In the genomic region with DNA sequence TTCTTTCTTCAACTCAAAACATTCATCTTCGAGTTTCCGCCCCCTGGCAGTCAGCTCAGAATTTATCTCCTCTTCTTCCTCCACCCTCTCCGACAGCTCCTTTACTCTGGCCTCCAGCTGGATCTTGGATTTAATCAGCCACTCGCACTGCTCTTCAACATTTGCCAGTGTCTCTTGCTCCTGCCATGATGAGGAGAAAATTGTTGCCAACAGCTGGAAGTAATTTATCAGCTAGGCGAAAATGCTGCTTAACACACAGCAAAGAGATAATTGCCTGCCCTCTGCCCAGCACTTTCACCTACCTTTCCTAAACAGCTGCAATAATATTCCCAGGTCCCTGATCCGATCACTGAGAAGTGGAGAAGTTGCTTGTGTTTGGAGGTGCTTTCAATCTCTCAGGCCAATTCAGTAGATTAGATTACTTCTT, we compare ENCODE assay signal across 1 cellular context.
TF ChIP-seq lines count a peak whose summit lies in the region.

No MANE protein-coding gene starts in this region.

TF ChIP-seq in H1, 55 proteins besides CTCF, POLR2A, EP300 and RAD21:
- TF ChIP-seq CTBP2 (IDR thresholded peaks at IDR 0.05; ENCODE audit: borderline replicate concordance, insufficient read depth, insufficient read length, low read length) (no peak), JUND (IDR thresholded peaks at IDR 0.05; ENCODE audit: low read length) (no peak), CHD2 (IDR thresholded peaks at IDR 0.05; ENCODE audit: low read length) (no peak), CBX8 (IDR thresholded peaks at IDR 0.05; ENCODE audit: borderline replicate concordance, low read depth, low read length) (no peak), TEAD4 (IDR thresholded peaks at IDR 0.05; ENCODE audit: low read depth, low read length) (no peak), YY1 (IDR thresholded peaks at IDR 0.05; ENCODE audit: low read depth, low read length) (no peak), CBX5 (IDR thresholded peaks at IDR 0.05; ENCODE audit: low read depth, low read length) (no peak), RBBP5 (IDR thresholded peaks at IDR 0.05; ENCODE audit: borderline replicate concordance, low read depth, low read length) (no peak), NRF1 (IDR thresholded peaks at IDR 0.05; ENCODE audit: low read depth, low read length) (no peak), SUZ12 (IDR thresholded peaks at IDR 0.05; ENCODE audit: low read length) (no peak), RNF2 (IDR thresholded peaks at IDR 0.05; ENCODE audit: borderline replicate concordance, low read depth, low read length, missing control alignments, poor library complexity, severe bottlenecking) (no peak), GTF2F1 (IDR thresholded peaks at IDR 0.05; ENCODE audit: borderline replicate concordance, low read depth, low read length) (no peak), CREB1 (IDR thresholded peaks at IDR 0.05) (no peak), KDM4A (IDR thresholded peaks at IDR 0.05; ENCODE audit: low read depth, low read length, severe bottlenecking) (no peak), TAF7 (optimal IDR thresholded peaks at IDR 0.05; ENCODE audit: borderline replicate concordance, low read depth, low read length) (no peak), ASH2L (IDR thresholded peaks at IDR 0.05; ENCODE audit: low read length) (no peak)
- TF ChIP-seq, protein P1, sequence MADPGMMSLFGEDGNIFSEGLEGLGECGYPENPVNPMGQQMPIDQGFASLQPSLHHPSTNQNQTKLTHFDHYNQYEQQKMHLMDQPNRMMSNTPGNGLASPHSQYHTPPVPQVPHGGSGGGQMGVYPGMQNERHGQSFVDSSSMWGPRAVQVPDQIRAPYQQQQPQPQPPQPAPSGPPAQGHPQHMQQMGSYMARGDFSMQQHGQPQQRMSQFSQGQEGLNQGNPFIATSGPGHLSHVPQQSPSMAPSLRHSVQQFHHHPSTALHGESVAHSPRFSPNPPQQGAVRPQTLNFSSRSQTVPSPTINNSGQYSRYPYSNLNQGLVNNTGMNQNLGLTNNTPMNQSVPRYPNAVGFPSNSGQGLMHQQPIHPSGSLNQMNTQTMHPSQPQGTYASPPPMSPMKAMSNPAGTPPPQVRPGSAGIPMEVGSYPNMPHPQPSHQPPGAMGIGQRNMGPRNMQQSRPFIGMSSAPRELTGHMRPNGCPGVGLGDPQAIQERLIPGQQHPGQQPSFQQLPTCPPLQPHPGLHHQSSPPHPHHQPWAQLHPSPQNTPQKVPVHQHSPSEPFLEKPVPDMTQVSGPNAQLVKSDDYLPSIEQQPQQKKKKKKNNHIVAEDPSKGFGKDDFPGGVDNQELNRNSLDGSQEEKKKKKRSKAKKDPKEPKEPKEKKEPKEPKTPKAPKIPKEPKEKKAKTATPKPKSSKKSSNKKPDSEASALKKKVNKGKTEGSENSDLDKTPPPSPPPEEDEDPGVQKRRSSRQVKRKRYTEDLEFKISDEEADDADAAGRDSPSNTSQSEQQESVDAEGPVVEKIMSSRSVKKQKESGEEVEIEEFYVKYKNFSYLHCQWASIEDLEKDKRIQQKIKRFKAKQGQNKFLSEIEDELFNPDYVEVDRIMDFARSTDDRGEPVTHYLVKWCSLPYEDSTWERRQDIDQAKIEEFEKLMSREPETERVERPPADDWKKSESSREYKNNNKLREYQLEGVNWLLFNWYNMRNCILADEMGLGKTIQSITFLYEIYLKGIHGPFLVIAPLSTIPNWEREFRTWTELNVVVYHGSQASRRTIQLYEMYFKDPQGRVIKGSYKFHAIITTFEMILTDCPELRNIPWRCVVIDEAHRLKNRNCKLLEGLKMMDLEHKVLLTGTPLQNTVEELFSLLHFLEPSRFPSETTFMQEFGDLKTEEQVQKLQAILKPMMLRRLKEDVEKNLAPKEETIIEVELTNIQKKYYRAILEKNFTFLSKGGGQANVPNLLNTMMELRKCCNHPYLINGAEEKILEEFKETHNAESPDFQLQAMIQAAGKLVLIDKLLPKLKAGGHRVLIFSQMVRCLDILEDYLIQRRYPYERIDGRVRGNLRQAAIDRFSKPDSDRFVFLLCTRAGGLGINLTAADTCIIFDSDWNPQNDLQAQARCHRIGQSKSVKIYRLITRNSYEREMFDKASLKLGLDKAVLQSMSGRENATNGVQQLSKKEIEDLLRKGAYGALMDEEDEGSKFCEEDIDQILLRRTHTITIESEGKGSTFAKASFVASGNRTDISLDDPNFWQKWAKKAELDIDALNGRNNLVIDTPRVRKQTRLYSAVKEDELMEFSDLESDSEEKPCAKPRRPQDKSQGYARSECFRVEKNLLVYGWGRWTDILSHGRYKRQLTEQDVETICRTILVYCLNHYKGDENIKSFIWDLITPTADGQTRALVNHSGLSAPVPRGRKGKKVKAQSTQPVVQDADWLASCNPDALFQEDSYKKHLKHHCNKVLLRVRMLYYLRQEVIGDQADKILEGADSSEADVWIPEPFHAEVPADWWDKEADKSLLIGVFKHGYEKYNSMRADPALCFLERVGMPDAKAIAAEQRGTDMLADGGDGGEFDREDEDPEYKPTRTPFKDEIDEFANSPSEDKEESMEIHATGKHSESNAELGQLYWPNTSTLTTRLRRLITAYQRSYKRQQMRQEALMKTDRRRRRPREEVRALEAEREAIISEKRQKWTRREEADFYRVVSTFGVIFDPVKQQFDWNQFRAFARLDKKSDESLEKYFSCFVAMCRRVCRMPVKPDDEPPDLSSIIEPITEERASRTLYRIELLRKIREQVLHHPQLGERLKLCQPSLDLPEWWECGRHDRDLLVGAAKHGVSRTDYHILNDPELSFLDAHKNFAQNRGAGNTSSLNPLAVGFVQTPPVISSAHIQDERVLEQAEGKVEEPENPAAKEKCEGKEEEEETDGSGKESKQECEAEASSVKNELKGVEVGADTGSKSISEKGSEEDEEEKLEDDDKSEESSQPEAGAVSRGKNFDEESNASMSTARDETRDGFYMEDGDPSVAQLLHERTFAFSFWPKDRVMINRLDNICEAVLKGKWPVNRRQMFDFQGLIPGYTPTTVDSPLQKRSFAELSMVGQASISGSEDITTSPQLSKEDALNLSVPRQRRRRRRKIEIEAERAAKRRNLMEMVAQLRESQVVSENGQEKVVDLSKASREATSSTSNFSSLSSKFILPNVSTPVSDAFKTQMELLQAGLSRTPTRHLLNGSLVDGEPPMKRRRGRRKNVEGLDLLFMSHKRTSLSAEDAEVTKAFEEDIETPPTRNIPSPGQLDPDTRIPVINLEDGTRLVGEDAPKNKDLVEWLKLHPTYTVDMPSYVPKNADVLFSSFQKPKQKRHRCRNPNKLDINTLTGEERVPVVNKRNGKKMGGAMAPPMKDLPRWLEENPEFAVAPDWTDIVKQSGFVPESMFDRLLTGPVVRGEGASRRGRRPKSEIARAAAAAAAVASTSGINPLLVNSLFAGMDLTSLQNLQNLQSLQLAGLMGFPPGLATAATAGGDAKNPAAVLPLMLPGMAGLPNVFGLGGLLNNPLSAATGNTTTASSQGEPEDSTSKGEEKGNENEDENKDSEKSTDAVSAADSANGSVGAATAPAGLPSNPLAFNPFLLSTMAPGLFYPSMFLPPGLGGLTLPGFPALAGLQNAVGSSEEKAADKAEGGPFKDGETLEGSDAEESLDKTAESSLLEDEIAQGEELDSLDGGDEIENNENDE (IDR thresholded peaks at IDR 0.05; ENCODE audit: insufficient replicate concordance, low read length) = no peak
- TF ChIP-seq, protein P2, sequence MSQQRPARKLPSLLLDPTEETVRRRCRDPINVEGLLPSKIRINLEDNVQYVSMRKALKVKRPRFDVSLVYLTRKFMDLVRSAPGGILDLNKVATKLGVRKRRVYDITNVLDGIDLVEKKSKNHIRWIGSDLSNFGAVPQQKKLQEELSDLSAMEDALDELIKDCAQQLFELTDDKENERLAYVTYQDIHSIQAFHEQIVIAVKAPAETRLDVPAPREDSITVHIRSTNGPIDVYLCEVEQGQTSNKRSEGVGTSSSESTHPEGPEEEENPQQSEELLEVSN (IDR thresholded peaks at IDR 0.05) = no peak
TF ChIP-seq in H1: peak in this region for 0.
